ENCODE assay signal across 8 cellular contexts in the genomic region with DNA sequence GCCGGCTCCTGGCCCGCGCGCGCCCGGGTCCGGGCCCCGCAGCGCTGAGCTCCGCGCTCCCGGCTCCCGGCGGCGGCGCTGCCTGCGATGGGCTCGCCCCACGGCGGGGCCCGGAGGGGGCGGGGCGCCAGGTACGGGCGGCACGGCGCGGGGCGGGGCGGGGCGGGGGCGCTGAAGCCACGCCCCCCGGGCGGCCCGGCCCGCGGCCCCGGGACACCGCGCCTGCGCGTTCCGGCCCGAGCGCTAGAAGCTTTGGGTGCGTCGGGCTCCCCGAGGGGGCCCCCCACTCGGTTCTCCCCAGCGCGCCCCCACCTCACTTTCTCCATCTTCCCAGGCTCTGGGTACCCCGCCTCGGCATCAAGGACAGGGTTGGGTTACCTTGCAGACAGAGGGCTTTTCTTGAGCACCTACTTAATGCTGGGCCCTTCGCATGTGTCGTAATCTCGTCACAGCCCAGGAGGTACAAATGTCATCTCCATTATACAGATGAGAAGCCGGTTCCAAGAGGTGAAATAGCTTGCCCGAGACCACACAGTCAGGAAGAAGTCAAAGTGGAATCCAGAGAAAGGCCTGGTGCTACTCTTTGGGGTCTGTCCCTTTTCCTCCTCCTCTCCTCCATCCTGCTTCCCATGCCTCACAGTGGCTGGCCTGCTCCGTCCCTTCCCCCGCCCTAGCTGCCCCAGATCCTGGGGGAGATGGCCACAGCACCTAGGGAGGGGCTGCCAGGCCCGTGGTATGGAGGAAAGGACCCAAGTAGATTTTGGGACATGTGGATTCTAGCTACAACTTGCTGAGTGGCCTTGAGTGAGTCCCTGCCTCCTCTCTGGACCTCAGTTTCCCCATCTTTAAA. TPM values are rescaled to one million over a fixed set of nuclear protein-coding genes. Genes with fewer than 3 reads are reported as not detected.
A peak's percentile ranks its signal among the peaks of the same experiment; 100 is the strongest.
DNase-seq lines count a peak whose midpoint lies in the region; ATAC-seq lines count a peak whose summit lies in the region.

No MANE protein-coding gene starts in this region.

- H3K27me3 ChIP-seq in iPS DF 6.9 (ENCODE audit: control insufficient read depth, insufficient read depth, low read length), result no peaks in the 10 kb centered on the region

- no peak overlapping the region for H3K27ac Mint-ChIP-seq in activated T-helper 17 cell treated with anti-CD3 and anti-CD28 coated beads, Interleukin-2, amount 50 U/mL, for 72 hours

- H3K27me3 Mint-ChIP-seq in activated T-helper 17 cell treated with anti-CD3 and anti-CD28 coated beads, Interleukin-2, amount 50 U/mL, for 72 hours, result peaks cover 11% of the 10 kb centered on the region

- peak overlapping the region; percentile 50; the same call in 1 of the 2 replicates for H3K4me3 ChIP-seq in iPS DF 6.9 (ENCODE audit: low read length)

- no peaks in the 10 kb centered on the region for H3K9me3 Mint-ChIP-seq in activated T-helper 17 cell treated with anti-CD3 and anti-CD28 coated beads, Interleukin-2, amount 50 U/mL, for 72 hours

- peak overlapping the region; percentile 55 for H3K4me3 Mint-ChIP-seq in activated T-helper 17 cell treated with anti-CD3 and anti-CD28 coated beads, Interleukin-2, amount 50 U/mL, for 72 hours

- H3K27ac ChIP-seq in iPS DF 6.9 (ENCODE audit: low read length), result no peak overlapping the region

- no peaks in the 10 kb centered on the region for H3K36me3 Mint-ChIP-seq in activated T-helper 17 cell treated with anti-CD3 and anti-CD28 coated beads, Interleukin-2, amount 50 U/mL, for 72 hours (ENCODE audit: low read depth)

- H3K4me1 Mint-ChIP-seq in activated T-helper 17 cell treated with anti-CD3 and anti-CD28 coated beads, Interleukin-2, amount 50 U/mL, for 72 hours, result no peaks in the 10 kb centered on the region

- no peaks in the 10 kb centered on the region for H3K36me3 ChIP-seq in iPS DF 6.9 (ENCODE audit: control insufficient read depth, insufficient read depth, low read length)

- ATAC-seq in activated T-helper 17 cell treated with anti-CD3 and anti-CD28 coated beads, Interleukin-2, amount 50 U/mL, for 72 hours (replicated peaks), result peak; percentile 88
- ATAC-seq in HG03025 (IDR thresholded peaks at IDR 0.05; ENCODE audit: low FRiP score, unreplicated experiment), result no peak
- ATAC-seq in GM21367 (IDR thresholded peaks at IDR 0.05; ENCODE audit: unreplicated experiment), result no peak

- no peaks in the 10 kb centered on the region for H3K9me3 ChIP-seq in iPS DF 6.9 (ENCODE audit: control insufficient read depth, insufficient read depth, low read length)

- no CpG with 5 or more reads among the region's 62 CpGs for WGBS in iPS DF 6.9 (ENCODE audit: insufficient coverage, insufficient read length)

- DNase-seq in AG08396 (ENCODE audit: low spot score) (peak; percentile 80), LoVo (ENCODE audit: low spot score) (peak; percentile 77), iPS DF 6.9 (ENCODE audit: low read depth, low spot score) (no peak), SKM-1 treated with dmso at 0.1 percent for 144 hours (lab: John Stamatoyannopoulos, UW; ENCODE audit: unreplicated experiment) (no peak)
- peak; percentile 45 for DNase-seq in stimulated activated CD4-positive, alpha-beta T cell treated with anti-CD3 and anti-CD28 coated beads, Interleukin-2, amount 100 ng/mL, for 4 hours (ENCODE audit: low read depth)

- peaks cover 9% of the 10 kb centered on the region for H3K4me1 ChIP-seq in iPS DF 6.9 (ENCODE audit: control insufficient read depth, insufficient read depth, low read length)

RNA-seq across cellular contexts. Expression of a gene that starts 46.5 kb away (rescaled TPM):
- total RNA-seq in activated T-helper 17 cell treated with anti-CD3 and anti-CD28 coated beads, Interleukin-2, amount 50 U/mL, for 72 hours, result 1 to 10 TPM in 1 of 2 donors, under 1 TPM in 1; 0.45 to 6.0 TPM

Comparison
In these comparisons a context has a peak if more than half of its experiments do, and no peak if none do; other contexts are left out.
1. DNase-seq: peak in AG08396 (single experiment), LoVo (single experiment) and stimulated activated CD4-positive, alpha-beta T cell treated with anti-CD3 and anti-CD28 coated beads, Interleukin-2, amount 100 ng/mL, for 4 hours (single experiment); none in iPS DF 6.9 (single experiment) and SKM-1 treated with dmso at 0.1 percent for 144 hours (single experiment).